In genomic region chr7:116571552-116571951, GRCh38 we compare ENCODE assay signal across 19 cellular contexts. TPM values are rescaled to one million over a fixed set of nuclear protein-coding genes. Genes with fewer than 3 reads are reported as not detected.
DNase-seq lines count a peak whose midpoint lies in the region; ATAC-seq and TF ChIP-seq lines count a peak whose summit lies in the region.
"Had no signal": no experiment of that assay in that cellular context is flagged by ENCODE, and none has a peak within 500 bp of the region (broad histone marks: within the 10 kb centered on the region; RNA-seq: fewer than 3 reads in every experiment).

No MANE protein-coding gene starts in this region.

- intact Hi-C loops in natural killer cell (cut with micrococcal nuclease), result no loop called here

- no peaks in the 10 kb centered on the region for H3K36me3 Mint-ChIP-seq in natural killer cell

- H3K4me3 ChIP-seq in AG04450 (ENCODE audit: low read depth, low read length) (no peak overlapping the region), RWPE2 (ENCODE audit: severe bottlenecking) (no peak overlapping the region)
- H3K4me3 ChIP-seq: body of pancreas, gastrocnemius medialis had no signal

- DNase-seq in AG04450 (ENCODE audit: low read depth, low spot score), result no peak
- no peak for DNase-seq in RWPE2 (ENCODE audit: low spot score)
- DNase-seq in epithelial cell of prostate (ENCODE audit: low read depth, low spot score), result peak; percentile 48
- no peak for DNase-seq in omental fat pad (ENCODE audit: low spot score)
- no peak for DNase-seq in NCI-H526 (lab: John Stamatoyannopoulos, UW)
- no peak for DNase-seq in natural killer cell
- no peak for DNase-seq in pons (ENCODE audit: low spot score)
- DNase-seq: activated CD8-positive, alpha-beta memory T cell treated with anti-CD3 and anti-CD28 coated beads for 24 hours; activated naive CD4-positive, alpha-beta T cell treated with anti-CD3 and anti-CD28 coated beads, Interleukin-2, amount 50 U/mL, for 16 hours; activated T-cell treated with anti-CD3 and anti-CD28 coated beads, Interleukin-2, amount 50 U/mL, for 48 hours; body of pancreas; cortex of kidney; DND-41; gastrocnemius medialis; Kasumi-1; NCI-H1105 treated with DMSO at 0.1 percent for 48 hours; NCI-H774; T1000 had no signal

- H3K9me3 ChIP-seq in AG04450 (ENCODE audit: control insufficient read depth, insufficient read depth, low read length), result no peaks in the 10 kb centered on the region
- no peaks in the 10 kb centered on the region for H3K9me3 ChIP-seq in RWPE2 (ENCODE audit: severe bottlenecking)
- H3K9me3 ChIP-seq: body of pancreas, gastrocnemius medialis had no signal

- ATAC-seq in RWPE2 (ENCODE audit: low read depth) (peak; percentile 55), omental fat pad (ENCODE audit: low FRiP score) (peak; percentile 69), GM19455 (IDR thresholded peaks at IDR 0.05; ENCODE audit: unreplicated experiment) (no peak), natural killer cell (no peak)
- ATAC-seq: body of pancreas had no signal

- H3K27ac Mint-ChIP-seq in natural killer cell, result no peak overlapping the region

- H3K36me3 ChIP-seq in RWPE2 (ENCODE audit: low read depth), result no peaks in the 10 kb centered on the region
- H3K36me3 ChIP-seq: gastrocnemius medialis had no signal

- H3K4me1 Mint-ChIP-seq in natural killer cell, result no peaks in the 10 kb centered on the region

- POLR2A ChIA-PET in AG04450 (lab: Yijun Ruan, JAX), result interaction anchor here (1.4 kb wide), 1 partner anchor 45 kb away, joined by 3 read pairs; no protein-coding TSS in a partner anchor

- H3K27me3 Mint-ChIP-seq in natural killer cell (ENCODE audit: low read depth in 2 of 2), result peaks cover 19% of the 10 kb centered on the region in 2 donors

- CTCF ChIA-PET in AG04450 (lab: Charles Lee), result interaction anchor here (1.0 to 1.7 kb wide), 3 partner anchors 11 to 313 kb away, joined by 3 to 6 read pairs (median 4); no protein-coding TSS in a partner anchor

- peak overlapping the region; percentile 32 for H3K27ac ChIP-seq in AG04450 (ENCODE audit: low read depth, low read length)
- peak overlapping the region; percentile 94 for H3K27ac ChIP-seq in RWPE2 (ENCODE audit: poor library complexity, severe bottlenecking)
- H3K27ac ChIP-seq in epithelial cell of prostate, result peak overlapping the region; percentile 69
- H3K27ac ChIP-seq: body of pancreas, gastrocnemius medialis had no signal

- no peaks in the 10 kb centered on the region for H3K27me3 ChIP-seq in AG04450 (ENCODE audit: control insufficient read depth, insufficient read depth, low read length)
- no peaks in the 10 kb centered on the region for H3K27me3 ChIP-seq in RWPE2 (ENCODE audit: insufficient read depth, poor library complexity, severe bottlenecking)
- H3K27me3 ChIP-seq: body of pancreas, gastrocnemius medialis had no signal

- H3K4me3 Mint-ChIP-seq in natural killer cell, result no peak overlapping the region

- TF ChIP-seq CTCF in AG04450 (IDR thresholded peaks at IDR 0.05; ENCODE audit: low read depth, low read length) (no peak), RWPE2 (IDR thresholded peaks at IDR 0.05; ENCODE audit: poor library complexity, severe bottlenecking) (no peak), omental fat pad (IDR thresholded peaks at IDR 0.05) (no peak), natural killer cell (IDR thresholded peaks at IDR 0.05) (no peak)

- H3K9me3 Mint-ChIP-seq in natural killer cell, result no peaks in the 10 kb centered on the region

- peaks cover 50% of the 10 kb centered on the region for H3K4me1 ChIP-seq in RWPE2 (ENCODE audit: insufficient read depth, poor library complexity, severe bottlenecking)
- H3K4me1 ChIP-seq: body of pancreas had no signal

RNA-seq across cellular contexts. Expression of gene CAV1, which starts 46.7 kb away (rescaled TPM):
- 1,209 and 1,356 TPM in 2 replicates for polyA plus RNA-seq in AG04450 (2011; rRNA removed)
- 1,205 and 1,557 TPM in 2 replicates for polyA minus RNA-seq in AG04450 (2011; rRNA and poly(A)+ RNA removed)
- 100 to 1,000 TPM; 354 to 482 (median 468) TPM for total RNA-seq in omental fat pad
- not detected for total RNA-seq in natural killer cell

Comparison
In these comparisons a context has a peak if more than half of its experiments do, and no peak if none do; other contexts are left out.
1. H3K27ac ChIP-seq: peak in every context shown above with its lines; median percentile 94 in RWPE2; 69 in epithelial cell of prostate; 32 in AG04450.
2. ATAC-seq: peak in RWPE2 (single experiment) and omental fat pad (single experiment); none in GM19455 (single experiment) and natural killer cell (0 of 3).
3. RNA of gene CAV1, which starts 46.7 kb away (total RNA-seq): 354 to 482 TPM in omental fat pad; not detected in natural killer cell; every median in the first group is over 100 times any median in the second.